ENCODE assay signal across 21 cellular contexts in genomic region chr7:93751421-93751820, GRCh38.
"Had no signal": no experiment of that assay in that cellular context is flagged by ENCODE, and none has a peak within 500 bp of the region (broad histone marks: within the 10 kb centered on the region; RNA-seq: fewer than 3 reads in every experiment).

No MANE protein-coding gene starts in this region.

- H3K4me3 ChIP-seq: breast epithelium, Peyer's patch had no signal

- FAIRE-seq: TTC549 had no signal

- DNase-seq: activated CD4-positive, alpha-beta T cell treated with anti-CD3 and anti-CD28 coated beads for 36 hours; activated CD4-positive, CD25-positive, alpha-beta regulatory T cell; activated CD8-positive, alpha-beta memory T cell treated with anti-CD3 and anti-CD28 coated beads, Interleukin-2, amount 50 U/mL, for 4 hours; activated CD8-positive, alpha-beta T cell treated with anti-CD3 and anti-CD28 coated beads for 36 hours; activated T-cell treated with anti-CD3 and anti-CD28 coated beads, Interleukin-2, amount 50 U/mL, for 1 hour; aorta; central memory CD4-positive, alpha-beta T cell; MM.1S; NCI-H1105; NCI-H1436; NCI-H1694 treated with DMSO at 0.1 percent for 48 hours; NCI-H2029 treated with DMSO at 0.1 percent for 48 hours; NCI-H2227 treated with DMSO at 0.1 percent for 48 hours; Peyer's patch; SHP77 treated with DMSO at 0.1 percent for 48 hours; T-cell; T-helper 2 cell; T1000 had no signal

- H3K9me3 ChIP-seq: breast epithelium, Peyer's patch had no signal

- H3K27ac ChIP-seq: breast epithelium, Peyer's patch, VCaP had no signal

- H3K4me1 ChIP-seq: breast epithelium, Peyer's patch had no signal

- H3K27me3 ChIP-seq: breast epithelium, Peyer's patch had no signal

- H3K36me3 ChIP-seq: breast epithelium, Peyer's patch had no signal
